ENCODE assay signal across 23 cellular contexts in genomic region chr17:55330344-55330933, GRCh38.
"Had no signal": no experiment of that assay in that cellular context is flagged by ENCODE, and none has a peak within 500 bp of the region (broad histone marks: within the 10 kb centered on the region; RNA-seq: fewer than 3 reads in every experiment).

No MANE protein-coding gene starts in this region.

- H3K27me3 ChIP-seq: colonic mucosa, gastrocnemius medialis, pancreas, spleen, tibial nerve, upper lobe of right lung, uterus had no signal

- H3K27ac ChIP-seq: colonic mucosa, epithelial cell of prostate, gastrocnemius medialis, pancreas, spleen, thoracic aorta, tibial nerve, upper lobe of right lung, uterus had no signal

- H3K4me3 ChIP-seq: colonic mucosa, gastrocnemius medialis, pancreas, spleen, thoracic aorta, tibial nerve, upper lobe of right lung, uterus had no signal

- ATAC-seq: esophagus mucosa; gastrocnemius medialis; left cardiac atrium; natural killer cell; pancreas; sciatic nerve; stimulated activated naive B cell treated with anti-CD40 and anti-IgM and Interleukin-4, amounts not matched to agents 10 μg/mL and 1 μg/mL and 100 μg/mL, for 72 hours; upper lobe of right lung had no signal

- H3K9me3 ChIP-seq: colonic mucosa, gastrocnemius medialis, pancreas, spleen, thoracic aorta, tibial nerve, upper lobe of right lung, uterus had no signal

- H3K36me3 ChIP-seq: colonic mucosa, gastrocnemius medialis, pancreas, spleen, thoracic aorta, tibial nerve, upper lobe of right lung, uterus had no signal

- H3K4me1 ChIP-seq: colonic mucosa, gastrocnemius medialis, pancreas, spleen, tibial nerve, upper lobe of right lung had no signal

- DNase-seq: colonic mucosa; effector CD8-positive, alpha-beta T cell; endodermal cell; foreskin fibroblast; gastrocnemius medialis; head of caudate nucleus; hippocampal formation; left cardiac atrium; mesenchymal stem cell; midbrain; natural killer cell; occipital lobe; pancreas; spleen; stimulated activated CD4-positive, alpha-beta T cell treated with anti-CD3 and anti-CD28 coated beads, Interleukin-4, amount 100 ng/mL, for 4 hours; stimulated activated naive B cell treated with anti-CD40 and anti-IgM and Interleukin-4, amounts not matched to agents 10 μg/mL and 1 μg/mL and 100 μg/mL, for 72 hours; upper lobe of right lung; uterus had no signal
